8 cellular contexts compared by ENCODE assay signal in the genomic region with DNA sequence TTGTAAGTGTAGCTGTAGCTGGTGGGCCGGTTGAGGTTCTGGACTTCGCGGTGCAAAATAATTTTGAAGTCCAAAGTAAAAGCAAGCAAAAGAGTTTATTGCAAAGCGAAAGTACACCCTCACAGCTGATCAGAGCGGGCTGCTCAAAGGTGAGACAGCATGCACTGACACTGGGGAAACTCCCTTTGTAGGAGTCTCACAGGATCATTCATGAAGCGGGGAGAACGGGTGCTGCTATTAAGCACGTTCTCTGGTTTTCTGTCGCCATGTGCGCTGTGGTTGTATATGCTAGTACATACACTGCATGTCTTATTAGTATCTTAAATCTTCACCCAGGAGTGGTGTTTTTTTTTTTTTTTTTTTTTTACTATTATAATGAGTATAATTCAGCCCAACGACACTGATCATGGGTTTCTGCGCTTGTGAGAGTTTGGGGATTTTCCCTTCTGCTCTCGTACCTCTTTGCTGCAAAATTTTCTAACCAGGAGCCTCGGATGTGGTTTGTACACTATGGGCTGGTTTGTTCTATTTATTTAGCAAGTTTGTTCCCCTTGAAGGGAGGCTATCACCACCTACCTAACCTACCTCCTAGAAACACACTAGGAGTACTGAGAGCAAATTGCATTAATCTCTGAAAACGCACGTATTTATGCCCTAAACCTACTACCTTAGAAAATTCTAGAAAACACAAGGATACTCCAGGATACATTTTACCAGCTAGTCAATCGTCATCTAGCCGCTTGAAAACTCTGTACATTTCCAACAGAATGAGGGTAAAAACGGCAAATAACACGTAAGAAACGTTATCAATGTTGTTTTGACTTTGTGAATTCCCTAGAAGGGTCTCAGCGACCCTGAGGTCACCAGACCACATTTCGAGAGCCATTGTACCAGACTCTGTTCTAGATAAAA. TPM values are rescaled to one million over a fixed set of nuclear protein-coding genes. Genes with fewer than 3 reads are reported as not detected.
DNase-seq lines count a peak whose midpoint lies in the region; ATAC-seq and TF ChIP-seq lines count a peak whose summit lies in the region.

No MANE protein-coding gene starts in this region.

- CTCF ChIA-PET in A673 (lab: Charles Lee) = interaction anchor here (0.6 to 0.7 kb wide), 2 partner anchors 221 to 752 kb away, joined by 3 read pairs; no protein-coding TSS in a partner anchor

- H3K9me3 ChIP-seq in A673 (ENCODE audit: low read depth, low read length, poor library complexity, severe bottlenecking) (no peaks in the 10 kb centered on the region), lung (ENCODE audit: control insufficient read depth in 2 of 2, insufficient read depth in 1 of 2, low read length in 1 of 2) (no peaks in the 10 kb centered on the region)

- TF ChIP-seq CTCF in A673 (conservative IDR thresholded peaks at IDR 0.05; ENCODE audit: low read depth, low read length) (no peak), lung (IDR thresholded peaks at IDR 0.05; ENCODE audit: control extremely low read depth, extremely low read depth) (no peak)

- H3K4me3 ChIP-seq in A673 (ENCODE audit: low read depth, low read length, poor library complexity, severe bottlenecking) = peak overlapping the region; percentile 92
- peak overlapping the region; percentile 94 for H3K4me3 ChIP-seq in lung

- H3K27ac ChIP-seq in A673 (ENCODE audit: low read depth, low read length, poor library complexity, severe bottlenecking) (peak overlapping the region; percentile 96), lung (ENCODE audit: low read depth in 1 of 2, low read length in 1 of 2) (peak overlapping the region; percentile 81 to 91)

- H3K27me3 ChIP-seq in A673 (replicated peaks; ENCODE audit: insufficient read depth, low read depth, low read length, poor library complexity) (no peaks in the 10 kb centered on the region), lung (ENCODE audit: control insufficient read depth, insufficient read depth) (no peaks in the 10 kb centered on the region)

- intact Hi-C loops in A673 (cut with micrococcal nuclease; ENCODE audit: unreplicated experiment) = loop anchor here (5.0 kb wide), 1 partner anchor 755 kb away; no protein-coding TSS in a partner anchor
- intact Hi-C loops in posterior vena cava (cut with DNase I) = loop anchor here in 1 of 2 donors (10.0 kb wide), 1 partner anchor 232 kb away; no protein-coding TSS in a partner anchor

- WGBS in lung, 2 donors = 42 to 45% methylated on average over 23 of the region's 23 CpGs

- no peak for DNase-seq in A673 (ENCODE audit: low spot score)
- DNase-seq in GM19238 (ENCODE audit: insufficient read length, low spot score) = peak; percentile 49
- peak; percentile 28 for DNase-seq in UCSD-AML1 (lab: John Stamatoyannopoulos, UW; ENCODE audit: unreplicated experiment)
- peak; percentile 11 to 28 for DNase-seq in T47D (ENCODE audit: low read depth in 1 of 2, low spot score in 1 of 2)
- no peak for DNase-seq in lung (ENCODE audit: low spot score)
- peak; percentile 38 to 50 for DNase-seq in stimulated activated CD8-positive, alpha-beta memory T cell treated with anti-CD3 and anti-CD28 coated beads, Interleukin-2, amount 100 ng/mL, for 1 hour (ENCODE audit: low read depth in 2 of 2)
- no peak for DNase-seq in posterior vena cava (ENCODE audit: low spot score)

- POLR2A ChIA-PET in A673 (lab: Charles Lee; ENCODE audit: low non-redundant PET) = interaction anchor here (0.7 kb wide), 1 partner anchor 34 kb away, joined by 3 read pairs; no protein-coding TSS in a partner anchor

- no peaks in the 10 kb centered on the region for H3K36me3 ChIP-seq in A673 (ENCODE audit: insufficient read depth, low read length, poor library complexity, severe bottlenecking)
- no peaks in the 10 kb centered on the region for H3K36me3 ChIP-seq in lung (ENCODE audit: control insufficient read depth in 2 of 2, insufficient read depth in 2 of 2, low read length in 2 of 2)

- BruUV-seq in A673 (replicated peaks; lab: Mats Ljungman, UMichigan) = TSS peak; percentile 61

- in situ Hi-C loops in T47D (cut with HindIII; ENCODE audit: low pct_unique_long_range_greater_than_20kb, low sequenced_read_pairs) = no loop called here

- peak; percentile 73 for ATAC-seq in HG03378 (IDR thresholded peaks at IDR 0.05; ENCODE audit: unreplicated experiment)
- no peak for ATAC-seq in lung (ENCODE audit: insufficient read depth, low FRiP score)

- H3K4me1 ChIP-seq in A673 (ENCODE audit: insufficient read depth, low read length, poor library complexity, severe bottlenecking) (peaks cover 11% of the 10 kb centered on the region), lung (ENCODE audit: control insufficient read depth in 2 of 2, insufficient read depth in 2 of 2, low read length in 2 of 2) (peaks cover 0 to 12% of the 10 kb centered on the region in 2 donors)

RNA-seq across cellular contexts. Expression of gene AP4E1, which starts 1.3 kb away (rescaled TPM):
- total RNA-seq in A673 (2021) (13.7 and 13.9 TPM in 2 replicates), lung (10 to 100 TPM in 1 of 2 donors, 1 to 10 TPM in 1; 9.9 to 12.7 TPM), posterior vena cava (10 to 100 TPM; 11.5 to 18.6 TPM)
- polyA plus RNA-seq in lung = 1 to 10 TPM; 2.2 to 3.5 TPM

Comparison
In these comparisons a context has a peak if more than half of its experiments do, and no peak if none do; other contexts are left out.
1. DNase-seq: peak in GM19238 (single experiment), UCSD-AML1 (single experiment), T47D (2 of 2) and stimulated activated CD8-positive, alpha-beta memory T cell treated with anti-CD3 and anti-CD28 coated beads, Interleukin-2, amount 100 ng/mL, for 1 hour (2 of 2); none in A673 (single experiment), lung (single experiment) and posterior vena cava (single experiment).